ENCODE assay signal across 8 cellular contexts in genomic region chr17:7684856-7685532, GRCh38. TPM values are rescaled to one million over a fixed set of nuclear protein-coding genes. Genes with fewer than 3 reads are reported as not detected.
DNase-seq lines count a peak whose midpoint lies in the region; ATAC-seq and TF ChIP-seq lines count a peak whose summit lies in the region.

No MANE protein-coding gene starts in this region.

- no peak overlapping the region for H3K18ac ChIP-seq in mesendoderm (ENCODE audit: low read length)

- H3K4me3 ChIP-seq in left ventricle myocardium inferior (peak overlapping the region; percentile 95), mesendoderm (ENCODE audit: low read length) (no peak overlapping the region), uterus (peak overlapping the region; percentile 83 to 85)

- WGBS in mesendoderm (ENCODE audit: extremely low coverage, insufficient coverage, low lambda C conversion rate), result no CpG with 5 or more reads among the region's 15 CpGs

- DNase-seq in left ventricle myocardium inferior, result no peak
- no peak for DNase-seq in Right ventricle myocardium superior
- no peak for DNase-seq in mesendoderm
- DNase-seq in uterus, result no peak
- no peak for DNase-seq in cerebellum (ENCODE audit: low spot score)
- DNase-seq in Kasumi-1 (lab: John Stamatoyannopoulos, UW), result no peak
- no peak for DNase-seq in NCI-H1048 (lab: John Stamatoyannopoulos, UW)

- H2BK15ac ChIP-seq in mesendoderm (replicated peaks; ENCODE audit: low read depth), result no peak overlapping the region

- H3K36me3 ChIP-seq in left ventricle myocardium inferior, result no peaks in the 10 kb centered on the region
- no peaks in the 10 kb centered on the region for H3K36me3 ChIP-seq in mesendoderm (ENCODE audit: control insufficient read depth, insufficient read depth, low read length)
- H3K36me3 ChIP-seq in uterus, result no peaks in the 10 kb centered on the region

- TF ChIP-seq POLR2A in uterus (IDR thresholded peaks at IDR 0.05), result no peak

- peak overlapping the region; percentile 99 for H3K27ac ChIP-seq in left ventricle myocardium inferior (replicated peaks)
- H3K27ac ChIP-seq in mesendoderm (ENCODE audit: low read depth, low read length), result no peak overlapping the region
- peak overlapping the region; percentile 94 to 98 for H3K27ac ChIP-seq in uterus

- H2BK5ac ChIP-seq in mesendoderm (ENCODE audit: low read length), result no peak overlapping the region

- peak overlapping the region; percentile 2 for H3K4me2 ChIP-seq in mesendoderm (ENCODE audit: low read length)

- ATAC-seq in Right ventricle myocardium superior (ENCODE audit: poor library complexity), result no peak

- peak overlapping the region; percentile 70 for H3K9ac ChIP-seq in mesendoderm (ENCODE audit: low read length)

- H3K79me2 ChIP-seq in mesendoderm (ENCODE audit: control insufficient read depth, insufficient read depth, low read length), result peaks cover 41% of the 10 kb centered on the region

- no peaks in the 10 kb centered on the region for H3K27me3 ChIP-seq in left ventricle myocardium inferior (ENCODE audit: low read depth)
- no peaks in the 10 kb centered on the region for H3K27me3 ChIP-seq in mesendoderm (ENCODE audit: insufficient read depth, low read length, poor library complexity)
- H3K27me3 ChIP-seq in uterus, result no peaks in the 10 kb centered on the region

- peaks cover 34% of the 10 kb centered on the region for H3K4me1 Mint-ChIP-seq in brain

- no peak overlapping the region for H4K8ac ChIP-seq in mesendoderm (ENCODE audit: low read depth, low read length)

- no peak overlapping the region for H4K5ac ChIP-seq in mesendoderm (ENCODE audit: low read length)

- TF ChIP-seq CTCF in left ventricle myocardium inferior (IDR thresholded peaks at IDR 0.05; ENCODE audit: borderline replicate concordance) (no peak), brain (conservative IDR thresholded peaks at IDR 0.05) (no peak), uterus (IDR thresholded peaks at IDR 0.05) (no peak)

- peaks cover 0 to 4% (median 0%) of the 10 kb centered on the region in 5 experiments for H3K9me3 Mint-ChIP-seq in brain

- peaks cover 7% of the 10 kb centered on the region for H3K36me3 Mint-ChIP-seq in brain

- peak overlapping the region; percentile 91 to 98 (median 96) for H3K4me3 Mint-ChIP-seq in brain

- peaks cover 5% of the 10 kb centered on the region for H3K79me1 ChIP-seq in mesendoderm (ENCODE audit: low read length)

- H2BK120ac ChIP-seq in mesendoderm (ENCODE audit: low read depth, low read length), result no peak overlapping the region

- H3K4ac ChIP-seq in mesendoderm (ENCODE audit: low read depth, low read length), result no peak overlapping the region

- peaks cover 24% of the 10 kb centered on the region for H3K27me3 Mint-ChIP-seq in brain

- H3K56ac ChIP-seq in mesendoderm (ENCODE audit: low read length), result peak overlapping the region; percentile 84

- peak overlapping the region; percentile 100 for H3K27ac Mint-ChIP-seq in brain

- H3K4me1 ChIP-seq in left ventricle myocardium inferior (peaks cover 53% of the 10 kb centered on the region), mesendoderm (ENCODE audit: control insufficient read depth, low read depth, low read length) (peaks cover 3% of the 10 kb centered on the region), uterus (peaks cover 6 to 16% of the 10 kb centered on the region in 2 donors)

- no peak overlapping the region for H2AK5ac ChIP-seq in mesendoderm (ENCODE audit: low read length)

- H3K9me3 ChIP-seq in left ventricle myocardium inferior (replicated peaks) (no peaks in the 10 kb centered on the region), uterus (no peaks in the 10 kb centered on the region)

- H3K23ac ChIP-seq in mesendoderm (ENCODE audit: low read length), result no peak overlapping the region

- intact Hi-C loops in left ventricle myocardium inferior (cut with micrococcal nuclease), result loop anchor here (5.0 kb wide), 1 partner anchor 53 kb away; the partner anchor contains the start of gene SHBG
- intact Hi-C loops in Right ventricle myocardium superior (cut with DNase I), result no loop called here
- intact Hi-C loops in uterus (cut with DNase I; ENCODE audit: low total_unique reads), result loop anchor here (5.0 kb wide), 1 partner anchor 58 kb away; the partner anchor contains the start of gene SAT2

RNA-seq across cellular contexts. Expression of gene TP53, which starts 2.3 kb away (rescaled TPM):
- total RNA-seq in left ventricle myocardium inferior, result 11.7 TPM
- total RNA-seq in Right ventricle myocardium superior, result 11.5 TPM
- polyA plus RNA-seq in brain (ENCODE audit: insufficient read depth, low read depth, low replicate concordance), result 58.4 TPM
- polyA plus RNA-seq in mesendoderm (2013, experiment 1 of 2), result 206 TPM
- 206 TPM for polyA plus RNA-seq in mesendoderm (2013, experiment 2 of 2)
- 10 to 100 TPM in 3 of 4 donors, 1 to 10 TPM in 1; 5.9 to 58.3 (median 30.7) TPM for total RNA-seq in uterus
- 12.5 TPM for total RNA-seq in cerebellum

RNA-seq across cellular contexts. Expression of gene WRAP53, which starts 3.3 kb away (rescaled TPM):
- total RNA-seq in left ventricle myocardium inferior (4.7 TPM), Right ventricle myocardium superior (4.2 TPM), uterus (1 to 10 TPM; 1.0 to 8.8 (median 6.2) TPM), cerebellum (6.2 TPM)
- polyA plus RNA-seq in brain (ENCODE audit: insufficient read depth, low read depth, low replicate concordance), result 42.0 TPM
- 19.8 TPM for polyA plus RNA-seq in mesendoderm (2013, experiment 1 of 2)
- polyA plus RNA-seq in mesendoderm (2013, experiment 2 of 2), result 18.7 TPM

RNA-seq across cellular contexts. Expression of gene EFNB3, which starts 20.0 kb away (rescaled TPM):
- total RNA-seq in left ventricle myocardium inferior, result not detected
- total RNA-seq in Right ventricle myocardium superior, result 0.13 TPM
- 54.0 TPM for polyA plus RNA-seq in brain (ENCODE audit: insufficient read depth, low read depth, low replicate concordance)
- polyA plus RNA-seq in mesendoderm (2013, experiment 1 of 2), result 5.9 TPM
- 5.8 TPM for polyA plus RNA-seq in mesendoderm (2013, experiment 2 of 2)
- 10 to 100 TPM in 2 of 4 donors, under 1 TPM in 2; 0.26 to 13.1 (median 5.6) TPM for total RNA-seq in uterus
- total RNA-seq in cerebellum, result 14.4 TPM

RNA-seq across cellular contexts. Expression of gene DNAH2, which starts 32.5 kb away (rescaled TPM):
- total RNA-seq in left ventricle myocardium inferior, result 0.33 TPM
- not detected for total RNA-seq in Right ventricle myocardium superior
- polyA plus RNA-seq in brain (ENCODE audit: insufficient read depth, low read depth, low replicate concordance), result 3.8 TPM
- 0.03 TPM for polyA plus RNA-seq in mesendoderm (2013, experiment 1 of 2)
- 0.06 TPM for polyA plus RNA-seq in mesendoderm (2013, experiment 2 of 2)
- total RNA-seq in uterus, result 1 to 10 TPM in 1 of 4 donors, under 1 TPM in 3; under 0.01 to 1.4 (median 0.48) TPM
- total RNA-seq in cerebellum, result 1.00 TPM

RNA-seq across cellular contexts. Expression of gene ATP1B2, which starts 34.3 kb away (rescaled TPM):
- total RNA-seq in left ventricle myocardium inferior (2.8 TPM), Right ventricle myocardium superior (3.1 TPM), uterus (10 to 100 TPM in 1 of 4 donors, 1 to 10 TPM in 3; 3.2 to 20.7 (median 8.0) TPM), cerebellum (12.8 TPM)
- polyA plus RNA-seq in brain (ENCODE audit: insufficient read depth, low read depth, low replicate concordance), result 149 TPM
- 3.2 TPM for polyA plus RNA-seq in mesendoderm (2013, experiment 1 of 2)
- 3.1 TPM for polyA plus RNA-seq in mesendoderm (2013, experiment 2 of 2)
